ENCODE assay signal across 8 cellular contexts in the genomic region with DNA sequence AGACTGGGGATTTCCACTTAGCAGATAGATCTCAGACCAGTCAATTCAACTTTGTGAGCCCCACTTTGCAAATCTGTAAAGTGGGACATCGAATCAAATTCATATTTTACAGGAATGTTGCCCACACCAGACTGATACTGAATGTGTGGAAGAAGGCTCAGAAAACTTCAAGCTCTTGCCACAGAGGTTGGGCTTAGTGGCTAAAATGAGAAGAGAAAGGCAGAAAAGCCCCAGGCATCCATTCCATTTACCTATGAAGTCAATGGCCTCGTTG. TPM values are rescaled to one million over a fixed set of nuclear protein-coding genes. Genes with fewer than 3 reads are reported as not detected.
DNase-seq lines count a peak whose midpoint lies in the region; TF ChIP-seq lines count a peak whose summit lies in the region.

No MANE protein-coding gene starts in this region.

- peaks cover 32% of the 10 kb centered on the region for H4K20me1 ChIP-seq in osteoblast (ENCODE audit: insufficient read depth, low read length)

- peaks cover 0 to 34% (median 5%) of the 10 kb centered on the region in 3 donors for H3K36me3 ChIP-seq in Peyer's patch
- H3K36me3 ChIP-seq in esophagus (ENCODE audit: control insufficient read depth in 2 of 2, insufficient read depth in 2 of 2, low read length in 1 of 2): peaks cover 6 to 17% of the 10 kb centered on the region in 2 donors
- peaks cover 30% of the 10 kb centered on the region for H3K36me3 ChIP-seq in osteoblast (ENCODE audit: insufficient read depth, low read length)

- no peaks in the 10 kb centered on the region for H3K9me3 ChIP-seq in Peyer's patch
- no peaks in the 10 kb centered on the region for H3K9me3 ChIP-seq in esophagus (ENCODE audit: control insufficient read depth in 2 of 2, insufficient read depth in 1 of 2, low read depth in 1 of 2, low read length in 1 of 2)
- H3K9me3 ChIP-seq in osteoblast (ENCODE audit: low read depth, low read length): no peaks in the 10 kb centered on the region

- H3K4me3 ChIP-seq in Peyer's patch (peak overlapping the region; percentile 54 to 95 (median 80)), esophagus (ENCODE audit: low read depth in 1 of 2, low read length in 2 of 2) (peak overlapping the region; percentile 79 to 94), osteoblast (ENCODE audit: insufficient read depth, low read length) (peak overlapping the region; percentile 80)

- H3K27ac ChIP-seq in Peyer's patch (peak overlapping the region; percentile 99 to 100 (median 100)), esophagus (ENCODE audit: low read depth in 2 of 2, low read length in 1 of 2) (peak overlapping the region; percentile 99), osteoblast (ENCODE audit: low read depth, low read length) (peak overlapping the region; percentile 92)

- peaks cover 10 to 38% (median 16%) of the 10 kb centered on the region in 4 donors for H3K4me1 ChIP-seq in Peyer's patch
- H3K4me1 ChIP-seq in esophagus (ENCODE audit: control insufficient read depth in 2 of 2, insufficient read depth in 2 of 2, low read length in 1 of 2): peaks cover 2 to 7% of the 10 kb centered on the region in 2 donors
- peaks cover 48% of the 10 kb centered on the region for H3K4me1 ChIP-seq in osteoblast (ENCODE audit: insufficient read depth, low read length)

- H3K27me3 Mint-ChIP-seq in CD14-positive monocyte (ENCODE audit: low read depth in 3 of 3): peaks cover 4 to 35% (median 12%) of the 10 kb centered on the region in 3 donors

- peaks cover 3 to 22% (median 18%) of the 10 kb centered on the region in 7 donors for H3K9me3 Mint-ChIP-seq in CD14-positive monocyte

- peaks cover 50% of the 10 kb centered on the region for H3K4me1 Mint-ChIP-seq in CD14-positive monocyte

- intact Hi-C loops in CD14-positive monocyte (cut with micrococcal nuclease): no loop called here

- no peak for TF ChIP-seq CTCF in CD14-positive monocyte (IDR thresholded peaks at IDR 0.05)
- no peak for TF ChIP-seq CTCF in Peyer's patch (IDR thresholded peaks at IDR 0.05)
- no peak for TF ChIP-seq CTCF in osteoblast (IDR thresholded peaks at IDR 0.05; ENCODE audit: extremely low read depth, low read depth, low read length)

- WGBS in esophagus, 2 donors: 38 to 45% methylated on average over 2 of the region's 2 CpGs

- no peak for DNase-seq in CD14-positive monocyte (ENCODE audit: low spot score)
- DNase-seq in Peyer's patch: no peak
- DNase-seq in osteoblast (ENCODE audit: insufficient read length, low spot score, missing footprints): no peak
- no peak for DNase-seq in COR-L47 (lab: John Stamatoyannopoulos, UW)
- no peak for DNase-seq in NCI-H1092 (lab: John Stamatoyannopoulos, UW)
- DNase-seq in OCI-M2 (lab: John Stamatoyannopoulos, UW; ENCODE audit: unreplicated experiment): no peak
- no peak for DNase-seq in SHP77 (lab: John Stamatoyannopoulos, UW)

- peak overlapping the region; percentile 94 for H3K4me2 ChIP-seq in osteoblast (ENCODE audit: insufficient read depth, low read length)

- TF ChIP-seq POLR2A in Peyer's patch (IDR thresholded peaks at IDR 0.05): no peak

- peak overlapping the region; percentile 94 to 99 (median 98) for H3K27ac Mint-ChIP-seq in CD14-positive monocyte

- peaks cover 34% of the 10 kb centered on the region for H3K79me2 ChIP-seq in osteoblast (ENCODE audit: insufficient read depth, low read length)

- peaks cover 46 to 53% of the 10 kb centered on the region in 2 donors for H3K36me3 Mint-ChIP-seq in CD14-positive monocyte

- peak overlapping the region; percentile 94 to 100 for H3K4me3 Mint-ChIP-seq in CD14-positive monocyte

- H3K27me3 ChIP-seq in Peyer's patch (no peaks in the 10 kb centered on the region), esophagus (ENCODE audit: control insufficient read depth in 1 of 2, insufficient read depth in 2 of 2, low read length in 2 of 2) (no peaks in the 10 kb centered on the region), osteoblast (ENCODE audit: insufficient read depth, low read length) (no peaks in the 10 kb centered on the region)

- no peak overlapping the region for H2AFZ ChIP-seq in osteoblast (ENCODE audit: low read length)

RNA-seq across cellular contexts. Expression of gene DUSP1, which starts 1.7 kb away (rescaled TPM):
- 1,000 to 10,000 TPM; 1,963 to 3,954 TPM for polyA plus RNA-seq in CD14-positive monocyte
- 100 to 1,000 TPM; 155 to 427 (median 285) TPM for total RNA-seq in Peyer's patch
- 100 to 1,000 TPM in 1 of 2 donors, 10 to 100 TPM in 1; 90.4 to 129 TPM for polyA plus RNA-seq in esophagus
- total RNA-seq in osteoblast: 69.2 and 74.6 TPM in 2 replicates
